ENCODE assay signal across 22 cellular contexts in genomic region chr12:77377116-77377515, GRCh38.
A peak's percentile ranks its signal among the peaks of the same experiment; 100 is the strongest.
DNase-seq lines count a peak whose midpoint lies in the region; ATAC-seq and TF ChIP-seq lines count a peak whose summit lies in the region.
"Had no signal": no experiment of that assay in that cellular context is flagged by ENCODE, and none has a peak within 500 bp of the region (broad histone marks: within the 10 kb centered on the region; RNA-seq: fewer than 3 reads in every experiment).

No MANE protein-coding gene starts in this region.

- H3K27ac ChIP-seq in BLaER1 treated with 17β-estradiol and CSF1 and Interleukin-3, amounts not matched to agents 10 nM and 100 nM, result no peak overlapping the region
- H3K27ac ChIP-seq: hepatocyte, PC-9, right atrium auricular region, stomach had no signal

- peak; percentile 8 for DNase-seq in NB4 (ENCODE audit: low read depth)
- DNase-seq in astrocyte of the spinal cord (ENCODE audit: low read depth, low spot score), result peak; percentile 11
- peak; percentile 45 for DNase-seq in iris pigment epithelial cell (ENCODE audit: low read depth)
- DNase-seq in HUDEP-2 (lab: John Stamatoyannopoulos, UW; ENCODE audit: unreplicated experiment in 76 of 76), result no peak
- no peak for DNase-seq in stimulated activated effector memory CD8-positive, alpha-beta T cell treated with anti-CD3 and anti-CD28 coated beads, Interleukin-12 subunit alpha, Interleukin-12 subunit beta, amount 100 ng/mL, for 72 hours (ENCODE audit: low spot score in 2 of 2)
- DNase-seq: activated CD4-positive, alpha-beta T cell treated with anti-CD3 and anti-CD28 coated beads, Interleukin-2, amount 10 ng/mL, durations not matched to agents 24 days and 14 days; activated naive CD4-positive, alpha-beta T cell; Caco-2; dermis blood vessel endothelial cell; NCI-H1048; NCI-H2107; NCI-H526 treated with DMSO at 0.1 percent for 48 hours; nucleus accumbens; PC-9; stomach had no signal

- peaks cover 0 to 18% (median 7%) of the 10 kb centered on the region in 10 experiments; a peak in 10 of 20 replicates for H3K4me1 ChIP-seq in BLaER1 treated with 17β-estradiol and CSF1 and Interleukin-3, amounts not matched to agents 10 nM and 100 nM
- H3K4me1 ChIP-seq: Caco-2, right atrium auricular region, stomach had no signal

- H3K9me3 ChIP-seq in BLaER1 treated with 17β-estradiol and CSF1 and Interleukin-3, amounts not matched to agents 10 nM and 100 nM (replicated peaks in 1 of 11), result peaks cover 0 to 6% (median 0%) of the 10 kb centered on the region in 11 experiments; a peak in 3 of 22 replicates
- H3K9me3 ChIP-seq: Caco-2, right atrium auricular region, stomach had no signal

- H3K36me3 ChIP-seq in BLaER1 treated with 17β-estradiol and CSF1 and Interleukin-3, amounts not matched to agents 10 nM and 100 nM, result no peaks in the 10 kb centered on the region
- H3K36me3 ChIP-seq: right atrium auricular region, stomach had no signal

- no peaks in the 10 kb centered on the region for H4K20me1 ChIP-seq in BLaER1 treated with 17β-estradiol and CSF1 and Interleukin-3, amounts not matched to agents 10 nM and 100 nM

- no peaks in the 10 kb centered on the region for H3K4me1 Mint-ChIP-seq in stimulated activated effector memory CD8-positive, alpha-beta T cell treated with anti-CD3 and anti-CD28 coated beads, Interleukin-12 subunit alpha, Interleukin-12 subunit beta, amount 100 ng/mL, for 72 hours
- H3K4me1 Mint-ChIP-seq: activated CD4-positive, alpha-beta T cell treated with anti-CD3 and anti-CD28 coated beads, Interleukin-2, amount 10 ng/mL, durations not matched to agents 24 days and 14 days; mesothelial cell of epicardium had no signal

- H3K4me3 Mint-ChIP-seq in stimulated activated effector memory CD8-positive, alpha-beta T cell treated with anti-CD3 and anti-CD28 coated beads, Interleukin-12 subunit alpha, Interleukin-12 subunit beta, amount 100 ng/mL, for 72 hours, result no peak overlapping the region
- H3K4me3 Mint-ChIP-seq: activated CD4-positive, alpha-beta T cell treated with anti-CD3 and anti-CD28 coated beads, Interleukin-2, amount 10 ng/mL, durations not matched to agents 24 days and 14 days; brain; mesothelial cell of epicardium had no signal

- H3K9ac ChIP-seq in BLaER1 treated with 17β-estradiol and CSF1 and Interleukin-3, amounts not matched to agents 10 nM and 100 nM, result no peak overlapping the region

- H3K4me2 ChIP-seq in BLaER1 treated with 17β-estradiol and CSF1 and Interleukin-3, amounts not matched to agents 10 nM and 100 nM, result peak overlapping the region in 7 of 11 experiments; percentile 3 to 54 (median 36); a peak in 10 of 22 replicates
- H3K4me2 ChIP-seq: hepatocyte, PC-9 had no signal

- no peak for TF ChIP-seq POLR2A in NB4 (IDR thresholded peaks at IDR 0.05; ENCODE audit: extremely low read depth, insufficient read length)

- no peaks in the 10 kb centered on the region for H3K27me3 ChIP-seq in BLaER1 treated with 17β-estradiol and CSF1 and Interleukin-3, amounts not matched to agents 10 nM and 100 nM
- H3K27me3 ChIP-seq: hepatocyte, right atrium auricular region, stomach had no signal

- in situ Hi-C loops in astrocyte of the spinal cord (cut with HindIII; ENCODE audit: low sequenced_read_pairs), result no loop called here

- no peak overlapping the region for H3K27ac Mint-ChIP-seq in stimulated activated effector memory CD8-positive, alpha-beta T cell treated with anti-CD3 and anti-CD28 coated beads, Interleukin-12 subunit alpha, Interleukin-12 subunit beta, amount 100 ng/mL, for 72 hours
- H3K27ac Mint-ChIP-seq: activated CD4-positive, alpha-beta T cell treated with anti-CD3 and anti-CD28 coated beads, Interleukin-2, amount 10 ng/mL, durations not matched to agents 24 days and 14 days; brain; mesothelial cell of epicardium had no signal

- peaks cover 5% of the 10 kb centered on the region for H3K9me3 Mint-ChIP-seq in stimulated activated effector memory CD8-positive, alpha-beta T cell treated with anti-CD3 and anti-CD28 coated beads, Interleukin-12 subunit alpha, Interleukin-12 subunit beta, amount 100 ng/mL, for 72 hours
- H3K9me3 Mint-ChIP-seq: activated CD4-positive, alpha-beta T cell treated with anti-CD3 and anti-CD28 coated beads, Interleukin-2, amount 10 ng/mL, durations not matched to agents 24 days and 14 days; mesothelial cell of epicardium had no signal

- no peak overlapping the region for H3K4me3 ChIP-seq in BLaER1 treated with 17β-estradiol and CSF1 and Interleukin-3, amounts not matched to agents 10 nM and 100 nM
- H3K4me3 ChIP-seq in NB4 (ENCODE audit: low read depth, low read length) (no peak overlapping the region), astrocyte of the spinal cord (ENCODE audit: low read depth, low read length) (no peak overlapping the region)
- H3K4me3 ChIP-seq: hepatocyte, PC-9, right atrium auricular region, stomach had no signal

- no peak for TF ChIP-seq CTCF in NB4 (IDR thresholded peaks at IDR 0.05; ENCODE audit: low read depth, low read length)
- TF ChIP-seq CTCF in astrocyte of the spinal cord (IDR thresholded peaks at IDR 0.05; ENCODE audit: low read depth, low read length), result no peak

- ATAC-seq in HG03520 (IDR thresholded peaks at IDR 0.05; ENCODE audit: unreplicated experiment) (no peak), HG03354 (IDR thresholded peaks at IDR 0.05; ENCODE audit: poor library complexity, severe bottlenecking, unreplicated experiment) (no peak)
- ATAC-seq in stimulated activated effector memory CD8-positive, alpha-beta T cell treated with anti-CD3 and anti-CD28 coated beads, Interleukin-12 subunit alpha, Interleukin-12 subunit beta, amount 100 ng/mL, for 72 hours, result no peak

- no peaks in the 10 kb centered on the region for H3K36me3 Mint-ChIP-seq in stimulated activated effector memory CD8-positive, alpha-beta T cell treated with anti-CD3 and anti-CD28 coated beads, Interleukin-12 subunit alpha, Interleukin-12 subunit beta, amount 100 ng/mL, for 72 hours
- H3K36me3 Mint-ChIP-seq: mesothelial cell of epicardium had no signal

Comparison
In these comparisons a context has a peak if more than half of its experiments do, and no peak if none do; other contexts are left out.
1. DNase-seq: peak in NB4 (single experiment), astrocyte of the spinal cord (single experiment) and iris pigment epithelial cell (single experiment); none in HUDEP-2 (0 of 76) and stimulated activated effector memory CD8-positive, alpha-beta T cell treated with anti-CD3 and anti-CD28 coated beads, Interleukin-12 subunit alpha, Interleukin-12 subunit beta, amount 100 ng/mL, for 72 hours (0 of 2).